Comparison of ENCODE assay signal across 1 cellular context in genomic region chr4:146640021-146640425, GRCh38.
A peak's percentile ranks its signal among the peaks of the same experiment; 100 is the strongest.
TF ChIP-seq lines count a peak whose summit lies in the region.

No MANE protein-coding gene starts in this region.

TF ChIP-seq in WTC11, 78 proteins besides CTCF, POLR2A, EP300 and RAD21 (continued from another document):
- TF ChIP-seq, protein P1, sequence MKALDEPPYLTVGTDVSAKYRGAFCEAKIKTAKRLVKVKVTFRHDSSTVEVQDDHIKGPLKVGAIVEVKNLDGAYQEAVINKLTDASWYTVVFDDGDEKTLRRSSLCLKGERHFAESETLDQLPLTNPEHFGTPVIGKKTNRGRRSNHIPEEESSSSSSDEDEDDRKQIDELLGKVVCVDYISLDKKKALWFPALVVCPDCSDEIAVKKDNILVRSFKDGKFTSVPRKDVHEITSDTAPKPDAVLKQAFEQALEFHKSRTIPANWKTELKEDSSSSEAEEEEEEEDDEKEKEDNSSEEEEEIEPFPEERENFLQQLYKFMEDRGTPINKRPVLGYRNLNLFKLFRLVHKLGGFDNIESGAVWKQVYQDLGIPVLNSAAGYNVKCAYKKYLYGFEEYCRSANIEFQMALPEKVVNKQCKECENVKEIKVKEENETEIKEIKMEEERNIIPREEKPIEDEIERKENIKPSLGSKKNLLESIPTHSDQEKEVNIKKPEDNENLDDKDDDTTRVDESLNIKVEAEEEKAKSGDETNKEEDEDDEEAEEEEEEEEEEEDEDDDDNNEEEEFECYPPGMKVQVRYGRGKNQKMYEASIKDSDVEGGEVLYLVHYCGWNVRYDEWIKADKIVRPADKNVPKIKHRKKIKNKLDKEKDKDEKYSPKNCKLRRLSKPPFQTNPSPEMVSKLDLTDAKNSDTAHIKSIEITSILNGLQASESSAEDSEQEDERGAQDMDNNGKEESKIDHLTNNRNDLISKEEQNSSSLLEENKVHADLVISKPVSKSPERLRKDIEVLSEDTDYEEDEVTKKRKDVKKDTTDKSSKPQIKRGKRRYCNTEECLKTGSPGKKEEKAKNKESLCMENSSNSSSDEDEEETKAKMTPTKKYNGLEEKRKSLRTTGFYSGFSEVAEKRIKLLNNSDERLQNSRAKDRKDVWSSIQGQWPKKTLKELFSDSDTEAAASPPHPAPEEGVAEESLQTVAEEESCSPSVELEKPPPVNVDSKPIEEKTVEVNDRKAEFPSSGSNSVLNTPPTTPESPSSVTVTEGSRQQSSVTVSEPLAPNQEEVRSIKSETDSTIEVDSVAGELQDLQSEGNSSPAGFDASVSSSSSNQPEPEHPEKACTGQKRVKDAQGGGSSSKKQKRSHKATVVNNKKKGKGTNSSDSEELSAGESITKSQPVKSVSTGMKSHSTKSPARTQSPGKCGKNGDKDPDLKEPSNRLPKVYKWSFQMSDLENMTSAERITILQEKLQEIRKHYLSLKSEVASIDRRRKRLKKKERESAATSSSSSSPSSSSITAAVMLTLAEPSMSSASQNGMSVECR (CRISPR knock-in tag; IDR thresholded peaks at IDR 0.05; ENCODE audit: borderline replicate concordance), result 0 out of 2 replicates have a peak, but pooled peaks have one; percentile 35
- TF ChIP-seq OVOL2 (CRISPR knock-in tag; IDR thresholded peaks at IDR 0.05; ENCODE audit: borderline replicate concordance), result no peak
